Comparison of ENCODE assay signal across 1 cellular context in genomic region chr11:67316882-67317364, GRCh38.
TF ChIP-seq lines count a peak whose summit lies in the region.

No MANE protein-coding gene starts in this region.

TF ChIP-seq in HepG2, 621 proteins besides CTCF, POLR2A, EP300 and RAD21:
- TF ChIP-seq CREB1 (IDR thresholded peaks at IDR 0.05), result no peak
- 0 out of 2 replicates have a peak, but pooled peaks have one; percentile 6 for TF ChIP-seq CREB1 (CRISPR knock-in tag; IDR thresholded peaks at IDR 0.05)
- 0 out of 2 replicates have a peak, but pooled peaks have one; percentile 57 for TF ChIP-seq ZNF513 (CRISPR knock-in tag; conservative IDR thresholded peaks at IDR 0.05)
- TF ChIP-seq SP2 (CRISPR knock-in tag; IDR thresholded peaks at IDR 0.05), result no peak
- 0 out of 2 replicates have a peak, but pooled peaks have one; percentile 6 for TF ChIP-seq RARG (CRISPR knock-in tag; IDR thresholded peaks at IDR 0.05; ENCODE audit: low read depth)
- no peak for TF ChIP-seq TERF1 (CRISPR knock-in tag; IDR thresholded peaks at IDR 0.05)
- TF ChIP-seq ATF7 (IDR thresholded peaks at IDR 0.05), result no peak
- TF ChIP-seq ATF7 (CRISPR knock-in tag; IDR thresholded peaks at IDR 0.05), result no peak
- TF ChIP-seq ZNF543 (CRISPR knock-in tag; IDR thresholded peaks at IDR 0.05), result 0 out of 2 replicates have a peak, but pooled peaks have one; percentile 29
- TF ChIP-seq MYPOP (CRISPR knock-in tag; IDR thresholded peaks at IDR 0.05), result peak; percentile 57; the same call in 1 of the 2 replicates
- TF ChIP-seq ZFP90 (CRISPR knock-in tag; IDR thresholded peaks at IDR 0.05; ENCODE audit: borderline replicate concordance), result 0 out of 2 replicates have a peak, but pooled peaks have one; percentile 15
- 0 out of 2 replicates have a peak, but pooled peaks have one; percentile 5 for TF ChIP-seq SMYD3 (CRISPR knock-in tag; IDR thresholded peaks at IDR 0.05)
- TF ChIP-seq ZNF484 (CRISPR knock-in tag; IDR thresholded peaks at IDR 0.05; ENCODE audit: borderline replicate concordance, low read depth), result 0 out of 2 replicates have a peak, but pooled peaks have one; percentile 30
- peak; percentile 89 for TF ChIP-seq ZNF121 (CRISPR knock-in tag; IDR thresholded peaks at IDR 0.05)
- 0 out of 2 replicates have a peak, but pooled peaks have one; percentile 2 for TF ChIP-seq NR2C2 (CRISPR knock-in tag; IDR thresholded peaks at IDR 0.05; ENCODE audit: borderline replicate concordance)
- 0 out of 2 replicates have a peak, but pooled peaks have one; percentile 13 for TF ChIP-seq PRDM10 (CRISPR knock-in tag; IDR thresholded peaks at IDR 0.05; ENCODE audit: low read depth)
- TF ChIP-seq ZNF605 (CRISPR knock-in tag; IDR thresholded peaks at IDR 0.05), result peak; percentile 10; the same call in 1 of the 2 replicates
- 0 out of 2 replicates have a peak, but pooled peaks have one; percentile 4 for TF ChIP-seq CSRNP1 (CRISPR knock-in tag; IDR thresholded peaks at IDR 0.05)
- no peak for TF ChIP-seq CSRNP2 (CRISPR knock-in tag; conservative IDR thresholded peaks at IDR 0.05; ENCODE audit: low read depth)
- 0 out of 2 replicates have a peak, but pooled peaks have one; percentile 72 for TF ChIP-seq ZMYM2 (CRISPR knock-in tag; IDR thresholded peaks at IDR 0.05)
TF ChIP-seq in HepG2: peak in this region for 14.
